Comparison of ENCODE assay signal across 19 cellular contexts in genomic region chr1:179826626-179827280, GRCh38.
"Had no signal": no experiment of that assay in that cellular context is flagged by ENCODE, and none has a peak within 500 bp of the region (broad histone marks: within the 10 kb centered on the region; RNA-seq: fewer than 3 reads in every experiment).

No MANE protein-coding gene starts in this region.

- H3K9me3 Mint-ChIP-seq: activated naive CD4-positive, alpha-beta T cell treated with anti-CD3 and anti-CD28 coated beads, Interleukin-2, amount 10 ng/mL, durations not matched to agents 7 days and 5 days; memory B cell; naive thymus-derived CD8-positive, alpha-beta T cell; stimulated activated memory B cell treated with anti-CD40 and anti-IgM and Interleukin-4, amounts not matched to agents 10 μg/mL and 1 μg/mL and 100 μg/mL, for 72 hours; T-cell had no signal

- H3K4me2 ChIP-seq: hepatocyte had no signal

- H3K36me3 Mint-ChIP-seq: activated naive CD4-positive, alpha-beta T cell treated with anti-CD3 and anti-CD28 coated beads, Interleukin-2, amount 10 ng/mL, durations not matched to agents 7 days and 5 days; naive thymus-derived CD8-positive, alpha-beta T cell; stimulated activated memory B cell treated with anti-CD40 and anti-IgM and Interleukin-4, amounts not matched to agents 10 μg/mL and 1 μg/mL and 100 μg/mL, for 72 hours; T-cell had no signal

- FAIRE-seq: endothelial cell of umbilical vein, keratinocyte had no signal

- H3K4me3 Mint-ChIP-seq: activated naive CD4-positive, alpha-beta T cell treated with anti-CD3 and anti-CD28 coated beads, Interleukin-2, amount 10 ng/mL, durations not matched to agents 7 days and 5 days; memory B cell; naive thymus-derived CD8-positive, alpha-beta T cell; stimulated activated memory B cell treated with anti-CD40 and anti-IgM and Interleukin-4, amounts not matched to agents 10 μg/mL and 1 μg/mL and 100 μg/mL, for 72 hours; T-cell had no signal

- H3K27ac Mint-ChIP-seq: activated naive CD4-positive, alpha-beta T cell treated with anti-CD3 and anti-CD28 coated beads, Interleukin-2, amount 10 ng/mL, durations not matched to agents 7 days and 5 days; memory B cell; stimulated activated memory B cell treated with anti-CD40 and anti-IgM and Interleukin-4, amounts not matched to agents 10 μg/mL and 1 μg/mL and 100 μg/mL, for 72 hours; T-cell had no signal

- ATAC-seq: naive thymus-derived CD8-positive, alpha-beta T cell; stimulated activated memory B cell treated with anti-CD40 and anti-IgM and Interleukin-4, amounts not matched to agents 10 μg/mL and 1 μg/mL and 100 μg/mL, for 72 hours; T-cell had no signal

- H3K9me3 ChIP-seq: adrenal gland, colonic mucosa, esophagus squamous epithelium, left ventricle myocardium inferior, ovary, thyroid gland, vagina had no signal

- H3K36me3 ChIP-seq: adrenal gland, colonic mucosa, esophagus squamous epithelium, left ventricle myocardium inferior, ovary, thyroid gland, vagina had no signal

- H2AFZ ChIP-seq: hepatocyte had no signal

- H3K27ac ChIP-seq: adrenal gland, colonic mucosa, esophagus squamous epithelium, hepatocyte, ovary, SK-N-MC, thyroid gland, vagina had no signal

- H3K27me3 ChIP-seq: adrenal gland, colonic mucosa, esophagus squamous epithelium, hepatocyte, ovary, thyroid gland, vagina had no signal

- H3K79me2 ChIP-seq: hepatocyte had no signal

- H3K4me1 ChIP-seq: colonic mucosa, esophagus squamous epithelium, vagina had no signal

- DNase-seq: activated CD4-positive, alpha-beta T cell treated with anti-CD3 and anti-CD28 coated beads, Interleukin-2, amount 50 U/mL, for 4 hours; activated naive CD4-positive, alpha-beta T cell treated with anti-CD3 and anti-CD28 coated beads, Interleukin-2, amount 10 ng/mL, durations not matched to agents 7 days and 5 days; colonic mucosa; esophagus squamous epithelium; left ventricle myocardium inferior; naive thymus-derived CD8-positive, alpha-beta T cell; ovary; stimulated activated CD4-positive, alpha-beta T cell treated with anti-CD3 and anti-CD28 coated beads, Interleukin-12 subunit alpha, Interleukin-12 subunit beta, amount 100 ng/mL, for 4 hours; T-cell; T-helper 9 cell; thyroid gland had no signal

- H3K4me3 ChIP-seq: adrenal gland, colonic mucosa, esophagus squamous epithelium, hepatocyte, left ventricle myocardium inferior, ovary, SK-N-MC, thyroid gland, vagina had no signal
